Comparison of ENCODE assay signal across 8 cellular contexts in genomic region chr4:40255722-40256281, GRCh38. TPM values are rescaled to one million over a fixed set of nuclear protein-coding genes. Genes with fewer than 3 reads are reported as not detected.
DNase-seq lines count a peak whose midpoint lies in the region; ATAC-seq and TF ChIP-seq lines count a peak whose summit lies in the region.

No MANE protein-coding gene starts in this region.

- no peaks in the 10 kb centered on the region for H3K9me3 ChIP-seq in right atrium auricular region

- H3K36me3 ChIP-seq in right atrium auricular region: no peaks in the 10 kb centered on the region

- DNase-seq in activated CD4-positive, CD25-positive, alpha-beta regulatory T cell treated with anti-CD3 and anti-CD28 coated beads, Interleukin-2, amount 50 U/mL, for 72 hours: no peak
- DNase-seq in fibroblast of peridontal ligament (ENCODE audit: extremely low read depth): peak; percentile 99
- no peak for DNase-seq in stimulated activated naive CD8-positive, alpha-beta T cell treated with anti-CD3 and anti-CD28 coated beads, Interleukin-15, amount 100 ng/mL, for 72 hours
- no peak for DNase-seq in retina
- no peak for DNase-seq in right atrium auricular region (ENCODE audit: low spot score)
- no peak for DNase-seq in Ammon's horn (ENCODE audit: low spot score)

- H3K4me1 ChIP-seq in right atrium auricular region: no peaks in the 10 kb centered on the region

- peak overlapping the region; percentile 63 to 67 for H3K4me3 Mint-ChIP-seq in stimulated activated naive CD8-positive, alpha-beta T cell treated with anti-CD3 and anti-CD28 coated beads, Interleukin-15, amount 100 ng/mL, for 72 hours

- H3K9me3 Mint-ChIP-seq in stimulated activated naive CD8-positive, alpha-beta T cell treated with anti-CD3 and anti-CD28 coated beads, Interleukin-15, amount 100 ng/mL, for 72 hours: no peaks in the 10 kb centered on the region

- peak; percentile 4 to 6 for ATAC-seq in activated CD4-positive, CD25-positive, alpha-beta regulatory T cell treated with anti-CD3 and anti-CD28 coated beads, Interleukin-2, amount 50 U/mL, for 24 hours
- peak; percentile 91 for ATAC-seq in SK-N-SH treated with all-trans-retinoic acid at 6 μM for 48 hours
- ATAC-seq in stimulated activated naive CD8-positive, alpha-beta T cell treated with anti-CD3 and anti-CD28 coated beads, Interleukin-15, amount 100 ng/mL, for 72 hours: peak; percentile 47

- no peak overlapping the region for H3K27ac ChIP-seq in right atrium auricular region

- peaks cover 80% of the 10 kb centered on the region for H3K4me1 Mint-ChIP-seq in stimulated activated naive CD8-positive, alpha-beta T cell treated with anti-CD3 and anti-CD28 coated beads, Interleukin-15, amount 100 ng/mL, for 72 hours

- no peak for TF ChIP-seq CTCF in right atrium auricular region (IDR thresholded peaks at IDR 0.05)

- H3K27me3 ChIP-seq in right atrium auricular region: no peaks in the 10 kb centered on the region

- no peaks in the 10 kb centered on the region for H3K27me3 Mint-ChIP-seq in stimulated activated naive CD8-positive, alpha-beta T cell treated with anti-CD3 and anti-CD28 coated beads, Interleukin-15, amount 100 ng/mL, for 72 hours

- no peak overlapping the region for H3K4me3 ChIP-seq in right atrium auricular region

- H3K27ac Mint-ChIP-seq in stimulated activated naive CD8-positive, alpha-beta T cell treated with anti-CD3 and anti-CD28 coated beads, Interleukin-15, amount 100 ng/mL, for 72 hours: peak overlapping the region; percentile 83 to 94

TF ChIP-seq in SK-N-SH treated with all-trans-retinoic acid at 6 μM for 48 hours, 23 proteins besides CTCF, POLR2A, EP300 and RAD21:
- TF ChIP-seq TOX (CRISPR knock-in tag; IDR thresholded peaks at IDR 0.05; ENCODE audit: borderline replicate concordance): peak; percentile 43; the same call in 1 of the 2 replicates
- TF ChIP-seq GLIS3 (CRISPR knock-in tag; IDR thresholded peaks at IDR 0.05): no peak
- TF ChIP-seq ZNF8 (CRISPR knock-in tag; IDR thresholded peaks at IDR 0.05): no peak
- 0 out of 2 replicates have a peak, but pooled peaks have one; percentile 25 for TF ChIP-seq CSDC2 (CRISPR knock-in tag; IDR thresholded peaks at IDR 0.05)
- TF ChIP-seq, protein P1, sequence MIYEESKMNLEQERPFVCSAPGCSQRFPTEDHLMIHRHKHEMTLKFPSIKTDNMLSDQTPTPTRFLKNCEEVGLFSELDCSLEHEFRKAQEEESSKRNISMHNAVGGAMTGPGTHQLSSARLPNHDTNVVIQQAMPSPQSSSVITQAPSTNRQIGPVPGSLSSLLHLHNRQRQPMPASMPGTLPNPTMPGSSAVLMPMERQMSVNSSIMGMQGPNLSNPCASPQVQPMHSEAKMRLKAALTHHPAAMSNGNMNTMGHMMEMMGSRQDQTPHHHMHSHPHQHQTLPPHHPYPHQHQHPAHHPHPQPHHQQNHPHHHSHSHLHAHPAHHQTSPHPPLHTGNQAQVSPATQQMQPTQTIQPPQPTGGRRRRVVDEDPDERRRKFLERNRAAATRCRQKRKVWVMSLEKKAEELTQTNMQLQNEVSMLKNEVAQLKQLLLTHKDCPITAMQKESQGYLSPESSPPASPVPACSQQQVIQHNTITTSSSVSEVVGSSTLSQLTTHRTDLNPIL (CRISPR knock-in tag; IDR thresholded peaks at IDR 0.05; ENCODE audit: low read depth): no peak
- peak; percentile 68; the same call in 1 of the 2 replicates for TF ChIP-seq ZNF70 (CRISPR knock-in tag; IDR thresholded peaks at IDR 0.05)
- TF ChIP-seq ZC3H10 (CRISPR knock-in tag; IDR thresholded peaks at IDR 0.05): peak; percentile 63; the same call in 1 of the 2 replicates
- no peak for TF ChIP-seq PATZ1 (CRISPR knock-in tag; IDR thresholded peaks at IDR 0.05; ENCODE audit: borderline replicate concordance)
- no peak for TF ChIP-seq TCF4 (CRISPR knock-in tag; IDR thresholded peaks at IDR 0.05; ENCODE audit: borderline replicate concordance)
- no peak for TF ChIP-seq SNAI2 (CRISPR knock-in tag; IDR thresholded peaks at IDR 0.05)
- 0 out of 2 replicates have a peak, but pooled peaks have one; percentile 31 for TF ChIP-seq ZFP3 (CRISPR knock-in tag; IDR thresholded peaks at IDR 0.05)
- TF ChIP-seq, protein P2, sequence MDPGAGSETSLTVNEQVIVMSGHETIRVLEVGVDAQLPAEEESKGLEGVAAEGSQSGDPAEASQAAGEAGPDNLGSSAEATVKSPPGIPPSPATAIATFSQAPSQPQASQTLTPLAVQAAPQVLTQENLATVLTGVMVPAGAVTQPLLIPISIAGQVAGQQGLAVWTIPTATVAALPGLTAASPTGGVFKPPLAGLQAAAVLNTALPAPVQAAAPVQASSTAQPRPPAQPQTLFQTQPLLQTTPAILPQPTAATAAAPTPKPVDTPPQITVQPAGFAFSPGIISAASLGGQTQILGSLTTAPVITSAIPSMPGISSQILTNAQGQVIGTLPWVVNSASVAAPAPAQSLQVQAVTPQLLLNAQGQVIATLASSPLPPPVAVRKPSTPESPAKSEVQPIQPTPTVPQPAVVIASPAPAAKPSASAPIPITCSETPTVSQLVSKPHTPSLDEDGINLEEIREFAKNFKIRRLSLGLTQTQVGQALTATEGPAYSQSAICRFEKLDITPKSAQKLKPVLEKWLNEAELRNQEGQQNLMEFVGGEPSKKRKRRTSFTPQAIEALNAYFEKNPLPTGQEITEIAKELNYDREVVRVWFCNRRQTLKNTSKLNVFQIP (CRISPR knock-in tag; IDR thresholded peaks at IDR 0.05; ENCODE audit: borderline replicate concordance, low read depth): no peak
- TF ChIP-seq ISL1 (CRISPR knock-in tag; IDR thresholded peaks at IDR 0.05): peak; percentile 89

RNA-seq across cellular contexts. Expression of gene RHOH, which starts 59.0 kb away (rescaled TPM):
- total RNA-seq in right atrium auricular region: 1 to 10 TPM in 1 of 2 donors, under 1 TPM in 1; 0.47 to 1.2 TPM

Comparison
In these comparisons a context has a peak if more than half of its experiments do, and no peak if none do; other contexts are left out.
1. ATAC-seq: peak in every context shown above with its lines; median percentile 91 in SK-N-SH treated with all-trans-retinoic acid at 6 μM for 48 hours; 47 in stimulated activated naive CD8-positive, alpha-beta T cell treated with anti-CD3 and anti-CD28 coated beads, Interleukin-15, amount 100 ng/mL, for 72 hours; 5 in activated CD4-positive, CD25-positive, alpha-beta regulatory T cell treated with anti-CD3 and anti-CD28 coated beads, Interleukin-2, amount 50 U/mL, for 24 hours.